33 cellular contexts compared by ENCODE assay signal in the genomic region with DNA sequence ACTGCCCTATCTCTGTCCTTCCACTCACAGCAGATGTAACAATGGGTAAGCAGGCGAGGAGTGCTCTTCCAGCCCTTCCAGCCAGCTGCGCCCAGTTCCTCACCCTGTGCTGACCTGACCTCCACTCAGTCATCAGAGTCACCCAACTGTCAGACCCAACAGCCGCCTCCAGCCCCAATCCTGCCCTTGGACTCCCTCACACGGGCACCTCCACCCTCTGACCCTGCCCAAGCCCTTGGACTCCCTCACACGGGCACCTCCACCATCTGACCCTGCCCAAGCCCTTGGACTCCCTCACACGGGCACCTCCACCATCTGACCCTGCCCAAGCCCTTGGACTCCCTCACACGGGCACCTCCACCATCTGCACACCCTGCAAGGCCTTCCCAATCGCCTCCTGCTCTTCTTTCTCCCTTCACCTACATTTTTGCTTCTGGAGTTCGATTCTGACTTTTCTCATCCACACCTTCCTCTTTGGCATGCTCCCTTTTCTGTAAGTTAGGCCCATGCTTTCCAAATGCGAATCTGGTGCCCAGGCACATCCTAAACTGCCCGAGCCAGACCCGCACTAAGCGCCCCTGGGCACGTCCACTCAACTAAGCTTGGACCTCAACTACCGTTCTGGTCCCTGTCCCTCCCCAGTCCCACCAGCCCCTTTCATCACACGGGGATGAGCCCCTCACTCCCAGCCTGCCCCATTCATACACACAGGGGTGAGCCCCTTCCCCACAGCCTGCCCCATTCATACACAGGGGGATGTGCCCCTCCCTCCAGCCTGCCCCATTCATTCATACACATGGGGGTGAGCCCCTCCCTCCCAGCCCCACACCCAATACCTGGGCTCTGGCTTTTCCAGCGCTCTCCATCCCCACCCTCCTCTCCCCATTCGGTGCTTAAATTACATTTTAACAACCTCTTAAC. TPM values are rescaled to one million over a fixed set of nuclear protein-coding genes. Genes with fewer than 3 reads are reported as not detected.
DNase-seq lines count a peak whose midpoint lies in the region; ATAC-seq lines count a peak whose summit lies in the region.
"Had no signal": no experiment of that assay in that cellular context is flagged by ENCODE, and none has a peak within 500 bp of the region (broad histone marks: within the 10 kb centered on the region; RNA-seq: fewer than 3 reads in every experiment).

No MANE protein-coding gene starts in this region.

- H3K4me1 Mint-ChIP-seq in activated CD8-positive, alpha-beta memory T cell treated with anti-CD3 and anti-CD28 coated beads, Interleukin-2, amount 10 ng/mL, durations not matched to agents 7 days and 5 days = peaks cover 38% of the 10 kb centered on the region
- peaks cover 34% of the 10 kb centered on the region for H3K4me1 Mint-ChIP-seq in memory B cell
- peaks cover 40 to 58% of the 10 kb centered on the region in 2 donors for H3K4me1 Mint-ChIP-seq in stimulated activated naive B cell treated with anti-CD40 and anti-IgM and Interleukin-4, amounts not matched to agents 10 μg/mL and 1 μg/mL and 100 μg/mL, for 72 hours

- peaks cover 5% of the 10 kb centered on the region for H4K20me1 ChIP-seq in Karpas-422 (ENCODE audit: insufficient read depth, low read depth, low read length)

- H2AFZ ChIP-seq in Karpas-422 (ENCODE audit: low read length) = no peak overlapping the region

- H3K27me3 Mint-ChIP-seq in activated CD8-positive, alpha-beta memory T cell treated with anti-CD3 and anti-CD28 coated beads, Interleukin-2, amount 10 ng/mL, durations not matched to agents 7 days and 5 days = no peaks in the 10 kb centered on the region
- no peaks in the 10 kb centered on the region for H3K27me3 Mint-ChIP-seq in memory B cell
- no peaks in the 10 kb centered on the region for H3K27me3 Mint-ChIP-seq in stimulated activated naive B cell treated with anti-CD40 and anti-IgM and Interleukin-4, amounts not matched to agents 10 μg/mL and 1 μg/mL and 100 μg/mL, for 72 hours
- H3K27me3 Mint-ChIP-seq: activated CD4-positive, alpha-beta T cell treated with anti-CD3 and anti-CD28 coated beads for 36 hours; activated naive CD8-positive, alpha-beta T cell treated with anti-CD3 and anti-CD28 coated beads, Interleukin-2, amount 50 U/mL, for 24 hours; CD4-positive, alpha-beta T cell; effector memory CD8-positive, alpha-beta T cell had no signal

- H3K9me3 ChIP-seq in Karpas-422 (ENCODE audit: low read length) = no peaks in the 10 kb centered on the region
- H3K9me3 ChIP-seq: HAP-1, left lung, Peyer's patch, prostate gland, transverse colon had no signal

- peak overlapping the region; percentile 14 for H3K27ac Mint-ChIP-seq in activated CD8-positive, alpha-beta memory T cell treated with anti-CD3 and anti-CD28 coated beads, Interleukin-2, amount 10 ng/mL, durations not matched to agents 7 days and 5 days
- H3K27ac Mint-ChIP-seq in memory B cell = peak overlapping the region; percentile 68
- peak overlapping the region; percentile 27 for H3K27ac Mint-ChIP-seq in stimulated activated naive B cell treated with anti-CD40 and anti-IgM and Interleukin-4, amounts not matched to agents 10 μg/mL and 1 μg/mL and 100 μg/mL, for 72 hours
- H3K27ac Mint-ChIP-seq: activated CD4-positive, alpha-beta T cell treated with anti-CD3 and anti-CD28 coated beads for 36 hours; activated naive CD8-positive, alpha-beta T cell treated with anti-CD3 and anti-CD28 coated beads, Interleukin-2, amount 50 U/mL, for 24 hours; CD4-positive, alpha-beta T cell had no signal

- no peak overlapping the region for H3K4me3 Mint-ChIP-seq in activated CD8-positive, alpha-beta memory T cell treated with anti-CD3 and anti-CD28 coated beads, Interleukin-2, amount 10 ng/mL, durations not matched to agents 7 days and 5 days
- no peak overlapping the region for H3K4me3 Mint-ChIP-seq in memory B cell
- no peak overlapping the region for H3K4me3 Mint-ChIP-seq in stimulated activated naive B cell treated with anti-CD40 and anti-IgM and Interleukin-4, amounts not matched to agents 10 μg/mL and 1 μg/mL and 100 μg/mL, for 72 hours
- H3K4me3 Mint-ChIP-seq: activated CD4-positive, alpha-beta T cell treated with anti-CD3 and anti-CD28 coated beads for 36 hours; activated naive CD8-positive, alpha-beta T cell treated with anti-CD3 and anti-CD28 coated beads, Interleukin-2, amount 50 U/mL, for 24 hours; CD4-positive, alpha-beta T cell; effector memory CD8-positive, alpha-beta T cell had no signal

- no peak overlapping the region for H3K9ac ChIP-seq in Karpas-422 (ENCODE audit: low read length)

- no peaks in the 10 kb centered on the region for H3K9me2 ChIP-seq in Karpas-422 (replicated peaks; ENCODE audit: insufficient read depth, low read length)

- peaks cover 3% of the 10 kb centered on the region for H3K36me3 Mint-ChIP-seq in activated CD8-positive, alpha-beta memory T cell treated with anti-CD3 and anti-CD28 coated beads, Interleukin-2, amount 10 ng/mL, durations not matched to agents 7 days and 5 days
- H3K36me3 Mint-ChIP-seq in memory B cell = peaks cover 8% of the 10 kb centered on the region
- H3K36me3 Mint-ChIP-seq in stimulated activated naive B cell treated with anti-CD40 and anti-IgM and Interleukin-4, amounts not matched to agents 10 μg/mL and 1 μg/mL and 100 μg/mL, for 72 hours = peaks cover 12 to 39% of the 10 kb centered on the region in 2 donors

- no peaks in the 10 kb centered on the region for H3K9me3 Mint-ChIP-seq in activated CD8-positive, alpha-beta memory T cell treated with anti-CD3 and anti-CD28 coated beads, Interleukin-2, amount 10 ng/mL, durations not matched to agents 7 days and 5 days (ENCODE audit: low read depth)
- no peaks in the 10 kb centered on the region for H3K9me3 Mint-ChIP-seq in memory B cell
- no peaks in the 10 kb centered on the region for H3K9me3 Mint-ChIP-seq in stimulated activated naive B cell treated with anti-CD40 and anti-IgM and Interleukin-4, amounts not matched to agents 10 μg/mL and 1 μg/mL and 100 μg/mL, for 72 hours
- H3K9me3 Mint-ChIP-seq: activated naive CD8-positive, alpha-beta T cell treated with anti-CD3 and anti-CD28 coated beads, Interleukin-2, amount 50 U/mL, for 24 hours; CD4-positive, alpha-beta T cell; effector memory CD8-positive, alpha-beta T cell had no signal

- no peak overlapping the region for H3K27ac ChIP-seq in Karpas-422 (ENCODE audit: low read length)
- H3K27ac ChIP-seq: coronary artery, left lung, Peyer's patch, prostate gland, transverse colon had no signal

- 0 out of 2 replicates have a peak, but pooled peaks cover 2% of the 10 kb centered on the region for H3K36me3 ChIP-seq in Karpas-422 (ENCODE audit: insufficient read depth, low read length)
- H3K36me3 ChIP-seq: HAP-1, left lung, Peyer's patch, prostate gland, transverse colon had no signal

- no peak overlapping the region for H3K4me3 ChIP-seq in Karpas-422 (ENCODE audit: low read length)
- H3K4me3 ChIP-seq: coronary artery, HAP-1, left lung, Peyer's patch, prostate gland, transverse colon had no signal

- DNase-seq in activated CD8-positive, alpha-beta memory T cell treated with anti-CD3 and anti-CD28 coated beads, Interleukin-2, amount 10 ng/mL, durations not matched to agents 7 days and 5 days = no peak
- DNase-seq in activated CD8-positive, alpha-beta memory T cell treated with anti-CD3 and anti-CD28 coated beads, Interleukin-2, amount 50 U/mL, for 4 hours = no peak
- DNase-seq in Karpas-422 (no peak), memory B cell (ENCODE audit: low spot score in 2 of 2) (no peak), NCI-H1930 (lab: John Stamatoyannopoulos, UW) (no peak), SKM-1 (lab: John Stamatoyannopoulos, UW; ENCODE audit: unreplicated experiment) (no peak)
- DNase-seq in stimulated activated naive B cell treated with anti-CD40 and anti-IgM and Interleukin-4, amounts not matched to agents 10 μg/mL and 1 μg/mL and 100 μg/mL, for 72 hours = no peak
- DNase-seq: activated CD4-positive, alpha-beta T cell treated with anti-CD3 and anti-CD28 coated beads for 36 hours; activated CD8-positive, alpha-beta memory T cell treated with anti-CD3 and anti-CD28 coated beads for 24 hours; activated effector memory CD4-positive, alpha-beta T cell treated with Interleukin-2 at 50 U/mL for 16 hours; activated naive CD8-positive, alpha-beta T cell treated with anti-CD3 and anti-CD28 coated beads, Interleukin-2, amount 50 U/mL, for 24 hours; activated T-cell treated with anti-CD3 and anti-CD28 coated beads, Interleukin-2, amount 50 U/mL, for 1 hour; CD4-positive, alpha-beta T cell; effector memory CD8-positive, alpha-beta T cell; EL; erythroblast; head of caudate nucleus; islet precursor cell; Kasumi-1; left lung; mesenchymal stem cell; NCI-H1436 treated with DMSO at 0.1 percent for 48 hours; NCI-H2107; NCI-H748 treated with DMSO at 0.1 percent for 48 hours; Peyer's patch; SHP77; T-helper 9 cell; transverse colon had no signal

- peaks cover 95% of the 10 kb centered on the region for H3K79me2 ChIP-seq in Karpas-422 (ENCODE audit: low read length)

- H3K27me3 ChIP-seq in Karpas-422 (ENCODE audit: low read length) = no peaks in the 10 kb centered on the region
- H3K27me3 ChIP-seq: left lung, Peyer's patch, transverse colon had no signal

- peaks cover 65% of the 10 kb centered on the region for H3K4me1 ChIP-seq in Karpas-422 (ENCODE audit: low read length)
- H3K4me1 ChIP-seq: HAP-1, left lung, Peyer's patch, prostate gland, transverse colon had no signal

- no peak for ATAC-seq in activated CD8-positive, alpha-beta memory T cell treated with anti-CD3 and anti-CD28 coated beads, Interleukin-2, amount 10 ng/mL, durations not matched to agents 7 days and 5 days
- no peak for ATAC-seq in memory B cell (ENCODE audit: low read depth)
- no peak for ATAC-seq in stimulated activated naive B cell treated with anti-CD40 and anti-IgM and Interleukin-4, amounts not matched to agents 10 μg/mL and 1 μg/mL and 100 μg/mL, for 72 hours (replicated peaks)
- ATAC-seq in GM18517 (IDR thresholded peaks at IDR 0.05; ENCODE audit: unreplicated experiment) = no peak
- ATAC-seq: activated CD4-positive, alpha-beta T cell treated with anti-CD3 and anti-CD28 coated beads for 36 hours; activated naive CD8-positive, alpha-beta T cell treated with anti-CD3 and anti-CD28 coated beads, Interleukin-2, amount 50 U/mL, for 24 hours; effector memory CD8-positive, alpha-beta T cell; left lung; sciatic nerve had no signal

- CTCF ChIA-PET in activated CD8-positive, alpha-beta memory T cell treated with anti-CD3 and anti-CD28 coated beads, Interleukin-2, amount 10 ng/mL, durations not matched to agents 7 days and 5 days (lab: Charles Lee) = no interaction called here

- peak overlapping the region; percentile 62 for H3K4me2 ChIP-seq in Karpas-422 (ENCODE audit: low read depth, low read length, poor library complexity, severe bottlenecking)

RNA-seq across cellular contexts. Expression of a gene that starts 15.8 kb away (rescaled TPM):
- total RNA-seq in activated CD8-positive, alpha-beta memory T cell treated with anti-CD3 and anti-CD28 coated beads, Interleukin-2, amount 10 ng/mL, durations not matched to agents 7 days and 5 days = 10 to 100 TPM; 40.7 to 44.7 TPM
- 40.4 and 80.8 TPM in 2 replicates for total RNA-seq in Karpas-422 (2014; rRNA removed; shearing (Covaris generic); ENCODE audit: low replicate concordance)

RNA-seq across cellular contexts. Expression of a gene that starts 17.7 kb away (rescaled TPM):
- 10 to 100 TPM; 75.8 to 97.5 TPM for total RNA-seq in activated CD8-positive, alpha-beta memory T cell treated with anti-CD3 and anti-CD28 coated beads, Interleukin-2, amount 10 ng/mL, durations not matched to agents 7 days and 5 days
- total RNA-seq in Karpas-422 (2014; rRNA removed; shearing (Covaris generic); ENCODE audit: low replicate concordance) = 69.1 and 92.5 TPM in 2 replicates

Comparison
In these comparisons a context has a peak if more than half of its experiments do, and no peak if none do; other contexts are left out.
1. H3K27ac Mint-ChIP-seq: peak in every context shown above with its lines; median percentile 68 in memory B cell; 27 in stimulated activated naive B cell treated with anti-CD40 and anti-IgM and Interleukin-4, amounts not matched to agents 10 μg/mL and 1 μg/mL and 100 μg/mL, for 72 hours; 14 in activated CD8-positive, alpha-beta memory T cell treated with anti-CD3 and anti-CD28 coated beads, Interleukin-2, amount 10 ng/mL, durations not matched to agents 7 days and 5 days.